Comparison of ENCODE assay signal across 1 cellular context in the genomic region with DNA sequence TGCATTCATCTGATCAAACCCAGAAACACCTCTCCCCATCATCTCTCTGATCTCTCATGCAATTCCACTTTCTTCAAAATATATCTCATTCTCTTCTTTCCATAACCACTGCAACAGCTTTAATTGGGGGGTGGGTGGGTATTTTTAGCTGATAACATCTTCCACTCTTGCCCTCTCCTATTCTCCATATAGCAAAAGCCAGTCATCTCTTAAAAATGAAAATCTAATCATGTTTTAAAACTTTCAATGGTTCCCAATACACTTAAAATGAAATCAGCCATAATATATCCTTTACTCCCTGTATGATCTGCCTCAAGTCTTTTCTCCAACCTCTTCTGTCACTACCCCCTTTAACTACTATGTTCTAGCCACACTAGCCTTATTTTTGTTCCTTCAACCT.
TF ChIP-seq lines count a peak whose summit lies in the region.

No MANE protein-coding gene starts in this region.

TF ChIP-seq in GM23338, 12 proteins besides CTCF, POLR2A, EP300 and RAD21 (continued from another document):
- TF ChIP-seq, protein P1, sequence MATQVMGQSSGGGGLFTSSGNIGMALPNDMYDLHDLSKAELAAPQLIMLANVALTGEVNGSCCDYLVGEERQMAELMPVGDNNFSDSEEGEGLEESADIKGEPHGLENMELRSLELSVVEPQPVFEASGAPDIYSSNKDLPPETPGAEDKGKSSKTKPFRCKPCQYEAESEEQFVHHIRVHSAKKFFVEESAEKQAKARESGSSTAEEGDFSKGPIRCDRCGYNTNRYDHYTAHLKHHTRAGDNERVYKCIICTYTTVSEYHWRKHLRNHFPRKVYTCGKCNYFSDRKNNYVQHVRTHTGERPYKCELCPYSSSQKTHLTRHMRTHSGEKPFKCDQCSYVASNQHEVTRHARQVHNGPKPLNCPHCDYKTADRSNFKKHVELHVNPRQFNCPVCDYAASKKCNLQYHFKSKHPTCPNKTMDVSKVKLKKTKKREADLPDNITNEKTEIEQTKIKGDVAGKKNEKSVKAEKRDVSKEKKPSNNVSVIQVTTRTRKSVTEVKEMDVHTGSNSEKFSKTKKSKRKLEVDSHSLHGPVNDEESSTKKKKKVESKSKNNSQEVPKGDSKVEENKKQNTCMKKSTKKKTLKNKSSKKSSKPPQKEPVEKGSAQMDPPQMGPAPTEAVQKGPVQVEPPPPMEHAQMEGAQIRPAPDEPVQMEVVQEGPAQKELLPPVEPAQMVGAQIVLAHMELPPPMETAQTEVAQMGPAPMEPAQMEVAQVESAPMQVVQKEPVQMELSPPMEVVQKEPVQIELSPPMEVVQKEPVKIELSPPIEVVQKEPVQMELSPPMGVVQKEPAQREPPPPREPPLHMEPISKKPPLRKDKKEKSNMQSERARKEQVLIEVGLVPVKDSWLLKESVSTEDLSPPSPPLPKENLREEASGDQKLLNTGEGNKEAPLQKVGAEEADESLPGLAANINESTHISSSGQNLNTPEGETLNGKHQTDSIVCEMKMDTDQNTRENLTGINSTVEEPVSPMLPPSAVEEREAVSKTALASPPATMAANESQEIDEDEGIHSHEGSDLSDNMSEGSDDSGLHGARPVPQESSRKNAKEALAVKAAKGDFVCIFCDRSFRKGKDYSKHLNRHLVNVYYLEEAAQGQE (IDR thresholded peaks at IDR 0.05; ENCODE audit: unreplicated experiment) = no peak
- TF ChIP-seq POLR2AphosphoS5 (IDR thresholded peaks at IDR 0.05; ENCODE audit: low read depth) (no peak), EZH2 (IDR thresholded peaks at IDR 0.05; ENCODE audit: low read depth, unreplicated experiment) (no peak)
